ENCODE assay signal across 8 cellular contexts in genomic region chr16:31072540-31073072, GRCh38. TPM values are rescaled to one million over a fixed set of nuclear protein-coding genes. Genes with fewer than 3 reads are reported as not detected.
DNase-seq lines count a peak whose midpoint lies in the region; ATAC-seq and TF ChIP-seq lines count a peak whose summit lies in the region.

No MANE protein-coding gene starts in this region.

- H3K79me2 ChIP-seq in fibroblast of lung (ENCODE audit: control insufficient read depth, insufficient read depth, low read length) = peaks cover 70% of the 10 kb centered on the region

- peak overlapping the region; percentile 95 for H3K4me2 ChIP-seq in fibroblast of lung (ENCODE audit: extremely low read depth, insufficient read depth, low read length)

- H3K9me3 ChIP-seq in ES-I3 (ENCODE audit: control insufficient read depth, insufficient read depth, low read length) (no peaks in the 10 kb centered on the region), fibroblast of lung (ENCODE audit: control insufficient read depth, insufficient read depth, low read depth, low read length) (no peaks in the 10 kb centered on the region)

- no peaks in the 10 kb centered on the region for H3K27me3 Mint-ChIP-seq in osteocyte (ENCODE audit: unreplicated experiment)

- DNase-seq in HT1080 (ENCODE audit: low read depth) (peak; percentile 38), fibroblast of lung (ENCODE audit: low read depth in 2 of 2) (peak; percentile 44 to 57), osteocyte (ENCODE audit: extremely low spot score, unreplicated experiment) (no peak), mucosa of gallbladder (ENCODE audit: low spot score) (no peak)

- H3K27me3 ChIP-seq in fibroblast of lung (ENCODE audit: control insufficient read depth, insufficient read depth, low read length) = no peaks in the 10 kb centered on the region

- TF ChIP-seq CTCF in WI38 (IDR thresholded peaks at IDR 0.05; ENCODE audit: low read depth, low read length) (no peak), fibroblast of lung (conservative IDR thresholded peaks at IDR 0.05 in 1 of 2, IDR thresholded peaks at IDR 0.05 in 1 of 2; ENCODE audit: low read depth in 1 of 2, low read length in 2 of 2) (no peak), osteocyte (IDR thresholded peaks at IDR 0.05) (no peak)

- peak overlapping the region; percentile 97 for H3K4me3 Mint-ChIP-seq in osteocyte (ENCODE audit: unreplicated experiment)

- no peaks in the 10 kb centered on the region for H4K20me1 ChIP-seq in fibroblast of lung (ENCODE audit: control insufficient read depth, extremely low read depth, insufficient read depth, low read length)

- ATAC-seq in HG02678 (IDR thresholded peaks at IDR 0.05; ENCODE audit: unreplicated experiment) (no peak), GM18505 (IDR thresholded peaks at IDR 0.05; ENCODE audit: unreplicated experiment) (no peak)

- H3K4me1 ChIP-seq in ES-I3 (ENCODE audit: insufficient read depth, low read length) (0 out of 2 replicates have a peak, but pooled peaks cover 9% of the 10 kb centered on the region), fibroblast of lung (ENCODE audit: control insufficient read depth, extremely low read depth, insufficient read depth, low read length) (no peaks in the 10 kb centered on the region)

- no peaks in the 10 kb centered on the region for H3K36me3 ChIP-seq in ES-I3 (ENCODE audit: insufficient read depth, low read length)
- H3K36me3 ChIP-seq in fibroblast of lung (ENCODE audit: control insufficient read depth, insufficient read depth, low read length) = peaks cover 8% of the 10 kb centered on the region

- H3K9ac ChIP-seq in ES-I3 (ENCODE audit: low read depth, low read length) = peak overlapping the region; percentile 97
- peak overlapping the region; percentile 96 for H3K9ac ChIP-seq in fibroblast of lung (ENCODE audit: insufficient read depth, low read length)

- no peak for TF ChIP-seq POLR2A in GM18505 (IDR thresholded peaks at IDR 0.05; ENCODE audit: borderline replicate concordance, extremely low read depth, insufficient read depth, insufficient read length)

- H3K4me1 Mint-ChIP-seq in osteocyte (ENCODE audit: unreplicated experiment) = peaks cover 26% of the 10 kb centered on the region

- peak overlapping the region; percentile 97 for H3K27ac ChIP-seq in fibroblast of lung (ENCODE audit: insufficient read depth, low read length)

- no peaks in the 10 kb centered on the region for H3K9me3 Mint-ChIP-seq in osteocyte (ENCODE audit: unreplicated experiment)

- H3K4me3 ChIP-seq in WI38 (ENCODE audit: low read depth, low read length) (peak overlapping the region; percentile 71), fibroblast of lung (replicated peaks in 1 of 4; ENCODE audit: control extremely low read depth in 1 of 4, insufficient read depth in 1 of 4, low read depth in 3 of 4, low read length in 4 of 4) (peak overlapping the region; percentile 77 to 95 (median 90))

- peak overlapping the region; percentile 94 for H3K27ac Mint-ChIP-seq in osteocyte (ENCODE audit: unreplicated experiment)

- H3K36me3 Mint-ChIP-seq in osteocyte (ENCODE audit: unreplicated experiment) = peaks cover under 1% of the 10 kb centered on the region

- H2AFZ ChIP-seq in fibroblast of lung (ENCODE audit: low read length) = no peak overlapping the region

RNA-seq across cellular contexts. Expression of gene ZNF668, which starts 1.4 kb away (rescaled TPM):
- total RNA-seq in HT1080 (2014; rRNA removed; shearing (Covaris generic)) = 16.9 and 21.5 TPM in 2 replicates
- polyA plus RNA-seq in HT1080 (2015; cell fraction: cytosol; rRNA removed) = 13.4 and 17.7 TPM in 2 replicates
- 14.8 and 17.4 TPM in 2 replicates for polyA plus RNA-seq in HT1080 (2015; cell fraction: nucleus; rRNA removed)
- total RNA-seq in fibroblast of lung (9.0 and 12.1 TPM in 2 replicates), osteocyte (13.2 and 13.5 TPM in 2 replicates), mucosa of gallbladder (9.2 TPM)
- polyA plus RNA-seq in fibroblast of lung = 8.1 and 13.8 TPM in 2 replicates
- polyA plus RNA-seq in fibroblast of lung (2012) = 12.2 and 19.1 TPM in 2 replicates
- polyA minus RNA-seq in fibroblast of lung (ENCODE audit: low replicate concordance) = 7.0 and 13.7 TPM in 2 replicates

RNA-seq across cellular contexts. Expression of gene ZNF646, which starts 1.6 kb away (rescaled TPM):
- 14.0 and 24.8 TPM in 2 replicates for total RNA-seq in HT1080 (2014; rRNA removed; shearing (Covaris generic))
- 5.5 and 7.8 TPM in 2 replicates for polyA plus RNA-seq in HT1080 (2015; cell fraction: cytosol; rRNA removed)
- polyA plus RNA-seq in HT1080 (2015; cell fraction: nucleus; rRNA removed) = 20.2 and 20.6 TPM in 2 replicates
- total RNA-seq in fibroblast of lung (12.3 and 13.2 TPM in 2 replicates), osteocyte (18.4 and 22.5 TPM in 2 replicates), mucosa of gallbladder (26.1 TPM)
- polyA plus RNA-seq in fibroblast of lung = 2.6 and 2.7 TPM in 2 replicates
- 5.9 and 7.2 TPM in 2 replicates for polyA plus RNA-seq in fibroblast of lung (2012)
- polyA minus RNA-seq in fibroblast of lung (ENCODE audit: low replicate concordance) = 23.5 and 34.0 TPM in 2 replicates

RNA-seq across cellular contexts. Expression of gene PRSS53, which starts 16.1 kb away (rescaled TPM):
- 0.72 and 0.80 TPM in 2 replicates for total RNA-seq in HT1080 (2014; rRNA removed; shearing (Covaris generic))
- polyA plus RNA-seq in HT1080 (2015; cell fraction: cytosol; rRNA removed) = 0.84 and 1.2 TPM in 2 replicates
- 12.2 and 12.3 TPM in 2 replicates for polyA plus RNA-seq in HT1080 (2015; cell fraction: nucleus; rRNA removed)
- total RNA-seq in fibroblast of lung (1.0 and 1.7 TPM in 2 replicates), osteocyte (2.8 and 3.2 TPM in 2 replicates), mucosa of gallbladder (4.5 TPM)
- 0.61 and 0.78 TPM in 2 replicates for polyA plus RNA-seq in fibroblast of lung
- 0.37 and 0.47 TPM in 2 replicates for polyA plus RNA-seq in fibroblast of lung (2012)
- 0.48 and 0.59 TPM in 2 replicates for polyA minus RNA-seq in fibroblast of lung (ENCODE audit: low replicate concordance)

RNA-seq across cellular contexts. Expression of gene VKORC1, which starts 22.0 kb away (rescaled TPM):
- 104 and 114 TPM in 2 replicates for total RNA-seq in HT1080 (2014; rRNA removed; shearing (Covaris generic))
- polyA plus RNA-seq in HT1080 (2015; cell fraction: cytosol; rRNA removed) = 191 and 199 TPM in 2 replicates
- polyA plus RNA-seq in HT1080 (2015; cell fraction: nucleus; rRNA removed) = 81.9 and 87.0 TPM in 2 replicates
- total RNA-seq in fibroblast of lung (94.0 and 118 TPM in 2 replicates), osteocyte (141 and 148 TPM in 2 replicates), mucosa of gallbladder (100 TPM)
- 264 and 301 TPM in 2 replicates for polyA plus RNA-seq in fibroblast of lung
- 200 and 215 TPM in 2 replicates for polyA plus RNA-seq in fibroblast of lung (2012)
- 284 and 322 TPM in 2 replicates for polyA minus RNA-seq in fibroblast of lung (ENCODE audit: low replicate concordance)

RNA-seq across cellular contexts. Expression of gene BCKDK, which starts 35.6 kb away (rescaled TPM):
- 56.4 and 66.0 TPM in 2 replicates for total RNA-seq in HT1080 (2014; rRNA removed; shearing (Covaris generic))
- polyA plus RNA-seq in HT1080 (2015; cell fraction: cytosol; rRNA removed) = 63.7 and 67.0 TPM in 2 replicates
- polyA plus RNA-seq in HT1080 (2015; cell fraction: nucleus; rRNA removed) = 38.3 and 40.6 TPM in 2 replicates
- total RNA-seq in fibroblast of lung = 12.6 and 18.5 TPM in 2 replicates
- 34.8 and 42.2 TPM in 2 replicates for polyA plus RNA-seq in fibroblast of lung
- 51.6 and 67.3 TPM in 2 replicates for polyA plus RNA-seq in fibroblast of lung (2012)
- polyA minus RNA-seq in fibroblast of lung (ENCODE audit: low replicate concordance) = 55.6 and 103 TPM in 2 replicates
- 38.8 and 39.3 TPM in 2 replicates for total RNA-seq in osteocyte
- 49.6 TPM for total RNA-seq in mucosa of gallbladder

Comparison
In these comparisons a context has a peak if more than half of its experiments do, and no peak if none do; other contexts are left out.
1. DNase-seq: peak in HT1080 (single experiment) and fibroblast of lung (2 of 2); none in osteocyte (single experiment) and mucosa of gallbladder (single experiment).